19 cellular contexts compared by ENCODE assay signal in the genomic region with DNA sequence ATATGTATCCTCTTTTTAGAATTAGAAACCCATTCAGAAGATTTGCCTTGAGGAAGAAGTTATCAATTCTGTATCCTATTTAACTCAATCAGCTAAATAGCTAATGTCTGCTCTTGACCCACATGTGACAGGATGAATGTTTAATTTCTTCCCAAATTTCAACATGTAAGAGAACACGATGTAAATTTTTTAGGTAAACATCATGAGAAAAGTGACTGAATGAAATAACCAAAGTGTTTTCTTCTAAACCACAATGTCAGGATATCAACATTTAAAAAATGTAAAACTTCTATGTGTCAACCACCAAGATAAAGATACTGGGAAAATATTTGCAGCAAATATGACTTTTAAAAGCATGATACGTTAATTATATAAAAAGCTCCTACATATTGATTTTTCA.
"Had no signal": no experiment of that assay in that cellular context is flagged by ENCODE, and none has a peak within 500 bp of the region (broad histone marks: within the 10 kb centered on the region; RNA-seq: fewer than 3 reads in every experiment).

No MANE protein-coding gene starts in this region.

- H3K27me3 ChIP-seq: SJSA1 had no signal

- H3K4me1 ChIP-seq: SJSA1 had no signal

- H3K4me3 ChIP-seq: SJSA1, SK-N-MC had no signal

- DNase-seq: NCI-H1048, NCI-H1105, NCI-H1417 treated with DMSO at 0.1 percent for 48 hours, NCI-H146, NCI-H187, NCI-H2029, NCI-H2081 treated with DMSO at 0.1 percent for 48 hours, NCI-H2171, NCI-H226, NCI-H446, NCI-H510A, NCI-H524 treated with DMSO at 0.1 percent for 48 hours, NCI-H69, NCI-H774, Right ventricle myocardium superior, RPMI8226, SIG-M5 had no signal

- H3K9me3 ChIP-seq: SJSA1 had no signal

- H3K36me3 ChIP-seq: SJSA1 had no signal
